20 cellular contexts compared by ENCODE assay signal in genomic region chr7:32019008-32019578, GRCh38. TPM values are rescaled to one million over a fixed set of nuclear protein-coding genes. Genes with fewer than 3 reads are reported as not detected.
"Had no signal": no experiment of that assay in that cellular context is flagged by ENCODE, and none has a peak within 500 bp of the region (broad histone marks: within the 10 kb centered on the region; RNA-seq: fewer than 3 reads in every experiment).

No MANE protein-coding gene starts in this region.

- H3K4me3 Mint-ChIP-seq: activated naive CD4-positive, alpha-beta T cell treated with anti-CD3 and anti-CD28 coated beads for 36 hours; activated naive CD8-positive, alpha-beta T cell treated with anti-CD3 and anti-CD28 coated beads, Interleukin-2, amount 50 U/mL, for 24 hours; central memory CD8-positive, alpha-beta T cell; neural progenitor cell; stimulated activated memory B cell treated with anti-CD40 and anti-IgM and Interleukin-4, amounts not matched to agents 10 μg/mL and 1 μg/mL and 100 μg/mL, for 72 hours had no signal

- H3K9me3 ChIP-seq: ovary, thyroid gland, vagina had no signal

- H3K27ac ChIP-seq: neural progenitor cell, thyroid gland, vagina had no signal

- DNase-seq: activated CD4-positive, alpha-beta T cell treated with anti-CD3 and anti-CD28 coated beads, Interleukin-2, amount 50 U/mL, for 1 hour; activated naive CD4-positive, alpha-beta T cell treated with anti-CD3 and anti-CD28 coated beads for 36 hours; activated naive CD8-positive, alpha-beta T cell treated with anti-CD3 and anti-CD28 coated beads, Interleukin-2, amount 50 U/mL, for 24 hours; cortex of kidney; effector CD4-positive, alpha-beta T cell; foreskin fibroblast; naive B cell; ovary; stimulated activated CD4-positive, alpha-beta T cell treated with anti-CD3 and anti-CD28 coated beads, Interleukin-2, amount 100 ng/mL, for 48 hours; T1000; thyroid gland had no signal

- H3K4me1 ChIP-seq: thyroid gland, vagina had no signal

- H3K4me1 Mint-ChIP-seq: activated naive CD8-positive, alpha-beta T cell treated with anti-CD3 and anti-CD28 coated beads, Interleukin-2, amount 50 U/mL, for 24 hours; central memory CD8-positive, alpha-beta T cell; naive B cell; neural progenitor cell; stimulated activated memory B cell treated with anti-CD40 and anti-IgM and Interleukin-4, amounts not matched to agents 10 μg/mL and 1 μg/mL and 100 μg/mL, for 72 hours had no signal

- FAIRE-seq: endothelial cell of umbilical vein had no signal

- H3K36me3 Mint-ChIP-seq: naive B cell; neural progenitor cell; stimulated activated memory B cell treated with anti-CD40 and anti-IgM and Interleukin-4, amounts not matched to agents 10 μg/mL and 1 μg/mL and 100 μg/mL, for 72 hours had no signal

- H2AFZ ChIP-seq: neural progenitor cell had no signal

- H3K27ac Mint-ChIP-seq: activated naive CD4-positive, alpha-beta T cell treated with anti-CD3 and anti-CD28 coated beads for 36 hours; activated naive CD8-positive, alpha-beta T cell treated with anti-CD3 and anti-CD28 coated beads, Interleukin-2, amount 50 U/mL, for 24 hours; activated T-helper 2 cell treated with anti-CD3 and anti-CD28 coated beads, Interferon-gamma antibody, Interleukin-2, Interleukin-4, amounts not matched to agents 10 μg/mL and 5 μg/mL and 100 μg/mL, durations not matched to agents 14 hours and 24 hours and 36 hours; naive B cell; neural progenitor cell; stimulated activated memory B cell treated with anti-CD40 and anti-IgM and Interleukin-4, amounts not matched to agents 10 μg/mL and 1 μg/mL and 100 μg/mL, for 72 hours had no signal

- H3K4me3 ChIP-seq: neural progenitor cell, ovary, thyroid gland, vagina had no signal

- H3K36me3 ChIP-seq: neural progenitor cell, ovary, thyroid gland, vagina had no signal

- H3K27me3 ChIP-seq: neural progenitor cell, ovary, thyroid gland, vagina had no signal

- H3K9me3 Mint-ChIP-seq: activated naive CD4-positive, alpha-beta T cell treated with anti-CD3 and anti-CD28 coated beads for 36 hours; activated T-helper 2 cell treated with anti-CD3 and anti-CD28 coated beads, Interferon-gamma antibody, Interleukin-2, Interleukin-4, amounts not matched to agents 10 μg/mL and 5 μg/mL and 100 μg/mL, durations not matched to agents 14 hours and 24 hours and 36 hours; neural progenitor cell had no signal

- H3K4me2 ChIP-seq: neural progenitor cell had no signal

- ATAC-seq: activated CD4-positive, CD25-positive, alpha-beta regulatory T cell treated with anti-CD3 and anti-CD28 coated beads, Interleukin-2, amount 50 U/mL, for 24 hours; activated naive CD8-positive, alpha-beta T cell treated with anti-CD3 and anti-CD28 coated beads, Interleukin-2, amount 50 U/mL, for 24 hours; stimulated activated memory B cell treated with anti-CD40 and anti-IgM and Interleukin-4, amounts not matched to agents 10 μg/mL and 1 μg/mL and 100 μg/mL, for 72 hours had no signal

- H3K27me3 Mint-ChIP-seq: activated naive CD8-positive, alpha-beta T cell treated with anti-CD3 and anti-CD28 coated beads, Interleukin-2, amount 50 U/mL, for 24 hours; central memory CD8-positive, alpha-beta T cell; stimulated activated memory B cell treated with anti-CD40 and anti-IgM and Interleukin-4, amounts not matched to agents 10 μg/mL and 1 μg/mL and 100 μg/mL, for 72 hours had no signal

RNA-seq across cellular contexts. Expression of gene PDE1C, which starts 51.1 kb away (rescaled TPM):
- total RNA-seq: activated CD8-positive, alpha-beta memory T cell treated with anti-CD3 and anti-CD28 coated beads for 36 hours; activated naive CD4-positive, alpha-beta T cell treated with anti-CD3 and anti-CD28 coated beads for 36 hours; activated T-helper 2 cell treated with anti-CD3 and anti-CD28 coated beads, Interferon-gamma antibody, Interleukin-2, Interleukin-4, amounts not matched to agents 10 μg/mL and 5 μg/mL and 100 μg/mL, durations not matched to agents 14 hours and 24 hours and 36 hours; mononuclear cell had no signal
